In the genomic region with DNA sequence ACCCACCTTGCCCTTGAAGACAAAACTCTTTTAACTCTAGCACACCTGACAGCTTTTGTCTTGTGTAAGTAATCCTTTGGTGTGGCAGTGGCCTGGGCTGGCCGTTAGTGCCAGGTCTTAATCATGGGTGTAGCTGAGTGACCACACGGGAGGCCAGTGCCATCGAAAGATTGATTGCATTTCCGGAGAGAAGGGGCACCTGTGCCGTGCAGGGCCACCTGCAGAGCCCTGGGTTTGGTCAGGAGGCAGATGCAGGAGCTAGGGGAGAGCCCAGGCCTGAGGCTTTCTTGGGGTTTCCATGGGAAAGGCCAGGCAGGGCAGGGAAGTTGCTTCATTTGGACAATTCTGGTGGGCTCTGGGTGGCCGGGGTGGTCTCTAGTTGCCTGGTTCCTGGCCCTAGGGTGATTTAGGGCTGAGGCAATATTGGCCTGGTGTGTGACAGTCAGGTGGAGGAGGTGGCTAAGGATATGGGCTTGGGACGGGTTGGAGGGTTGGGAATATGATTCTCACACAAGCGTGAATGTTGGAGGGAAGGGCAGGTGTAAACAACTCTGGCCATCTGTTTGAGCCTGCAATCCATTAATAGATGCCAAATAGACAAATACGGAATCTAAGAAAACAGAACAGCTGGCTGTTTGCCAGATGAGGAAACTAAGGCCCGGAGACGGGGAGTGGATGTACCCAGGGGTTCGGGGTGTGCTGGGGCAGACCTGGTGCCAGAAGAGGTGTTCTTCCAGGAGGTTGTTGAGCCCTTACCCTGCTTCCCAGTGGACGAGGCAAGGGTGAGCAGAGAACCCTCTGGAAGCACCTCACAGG, we compare ENCODE assay signal across 16 cellular contexts. TPM values are rescaled to one million over a fixed set of nuclear protein-coding genes. Genes with fewer than 3 reads are reported as not detected.
A peak's percentile ranks its signal among the peaks of the same experiment; 100 is the strongest.
DNase-seq lines count a peak whose midpoint lies in the region; ATAC-seq and TF ChIP-seq lines count a peak whose summit lies in the region.
"Had no signal": no experiment of that assay in that cellular context is flagged by ENCODE, and none has a peak within 500 bp of the region (broad histone marks: within the 10 kb centered on the region; RNA-seq: fewer than 3 reads in every experiment).

No MANE protein-coding gene starts in this region.

- in situ Hi-C loops in GM13976 (cut with MboI; ENCODE audit: low sequenced_read_pairs, unreplicated experiment), result no loop called here

- no peaks in the 10 kb centered on the region for H3K36me3 Mint-ChIP-seq in effector memory CD8-positive, alpha-beta T cell (ENCODE audit: insufficient read depth)
- H3K36me3 Mint-ChIP-seq: CD8-positive, alpha-beta T cell had no signal

- no peak overlapping the region for H3K4me3 Mint-ChIP-seq in effector memory CD8-positive, alpha-beta T cell
- H3K4me3 Mint-ChIP-seq: CD8-positive, alpha-beta T cell had no signal

- H3K36me3 ChIP-seq in left ventricle myocardium inferior, result no peaks in the 10 kb centered on the region

- ATAC-seq in left ventricle myocardium superior, result no peak
- ATAC-seq in GM19463 (IDR thresholded peaks at IDR 0.05; ENCODE audit: unreplicated experiment), result no peak
- no peak for ATAC-seq in effector memory CD8-positive, alpha-beta T cell (replicated peaks)
- ATAC-seq: CD8-positive, alpha-beta T cell had no signal

- H3K4me1 ChIP-seq in left ventricle myocardium inferior, result no peaks in the 10 kb centered on the region

- H3K27me3 ChIP-seq in left ventricle myocardium inferior (ENCODE audit: low read depth), result peaks cover 62% of the 10 kb centered on the region

- H3K9me3 ChIP-seq in left ventricle myocardium inferior (replicated peaks), result no peaks in the 10 kb centered on the region

- TF ChIP-seq CTCF in left ventricle myocardium inferior (IDR thresholded peaks at IDR 0.05; ENCODE audit: borderline replicate concordance), result no peak
- TF ChIP-seq CTCF in GM13976 (IDR thresholded peaks at IDR 0.05; ENCODE audit: borderline replicate concordance, control extremely low read depth, extremely low read depth, insufficient read depth, missing control alignments), result no peak

- H3K27ac Mint-ChIP-seq in effector memory CD8-positive, alpha-beta T cell, result peak overlapping the region in 1 of 2 donors; percentile 71
- H3K27ac Mint-ChIP-seq: CD8-positive, alpha-beta T cell had no signal

- H3K27me3 Mint-ChIP-seq in effector memory CD8-positive, alpha-beta T cell, result peaks cover 5 to 64% of the 10 kb centered on the region in 2 donors

- DNase-seq in left ventricle myocardium superior (peak; percentile 5), left ventricle myocardium inferior (no peak), NCI-H69 (lab: John Stamatoyannopoulos, UW) (peak; percentile 33), cerebellum (ENCODE audit: low spot score) (peak; percentile 61), GM13976 (ENCODE audit: low spot score) (no peak)
- no peak for DNase-seq in effector memory CD8-positive, alpha-beta T cell
- DNase-seq: CD8-positive, alpha-beta T cell; KG1; NCI-H1092; NCI-H2081 treated with DMSO at 0.1 percent for 48 hours; NK-92 treated with Interleukin-12 subunit alpha and Interleukin-12 subunit beta, amount 100 ng/mL, for 24 hours; OCI-M1 had no signal

- no peak overlapping the region for H3K27ac ChIP-seq in left ventricle myocardium inferior (replicated peaks)
- H3K27ac ChIP-seq: RWPE1 had no signal

- no peaks in the 10 kb centered on the region for H3K4me1 Mint-ChIP-seq in effector memory CD8-positive, alpha-beta T cell (ENCODE audit: low read depth in 2 of 2)

- no peak overlapping the region for H3K4me3 ChIP-seq in left ventricle myocardium inferior

- no peaks in the 10 kb centered on the region for H3K9me3 Mint-ChIP-seq in effector memory CD8-positive, alpha-beta T cell
- H3K9me3 Mint-ChIP-seq: CD8-positive, alpha-beta T cell had no signal

- intact Hi-C loops in left ventricle myocardium superior (cut with micrococcal nuclease) (no loop called here), left ventricle myocardium inferior (cut with micrococcal nuclease) (no loop called here)

RNA-seq across cellular contexts. Expression of a gene that starts 4.6 kb away (rescaled TPM):
- total RNA-seq in left ventricle myocardium superior (not detected), left ventricle myocardium inferior (not detected), cerebellum (0.91 TPM)
- total RNA-seq: M059J, SK-MEL-5 had no signal

RNA-seq across cellular contexts. Expression of a gene that starts 31.6 kb away (rescaled TPM):
- total RNA-seq in left ventricle myocardium superior (not detected), left ventricle myocardium inferior (not detected), cerebellum (2.7 TPM)
- total RNA-seq: CD8-positive, alpha-beta T cell; M059J; SK-MEL-5 had no signal

Comparison
In these comparisons a context has a peak if more than half of its experiments do, and no peak if none do; other contexts are left out.
1. DNase-seq: peak in left ventricle myocardium superior (single experiment), NCI-H69 (single experiment) and cerebellum (single experiment); none in left ventricle myocardium inferior (single experiment), effector memory CD8-positive, alpha-beta T cell (0 of 3) and GM13976 (single experiment).